8 cellular contexts compared by ENCODE assay signal in genomic region chr1:93848352-93848883, GRCh38. TPM values are rescaled to one million over a fixed set of nuclear protein-coding genes. Genes with fewer than 3 reads are reported as not detected.
A peak's percentile ranks its signal among the peaks of the same experiment; 100 is the strongest.
DNase-seq lines count a peak whose midpoint lies in the region; ATAC-seq and TF ChIP-seq lines count a peak whose summit lies in the region.

No MANE protein-coding gene starts in this region.

- TF ChIP-seq CTCF in right lobe of liver (IDR thresholded peaks at IDR 0.05) (no peak), transverse colon (IDR thresholded peaks at IDR 0.05) (no peak)

- H3K4me3 ChIP-seq in right lobe of liver (peak overlapping the region; percentile 72 to 91 (median 82)), transverse colon (peak overlapping the region in 3 of 4 donors; percentile 54 to 89 (median 82))

- peak overlapping the region; percentile 100 for H3K27ac Mint-ChIP-seq in activated T-cell treated with anti-CD3 and anti-CD28 coated beads, Interleukin-2, amount 50 U/mL, for 72 hours

- H3K9me3 Mint-ChIP-seq in activated T-cell treated with anti-CD3 and anti-CD28 coated beads, Interleukin-2, amount 50 U/mL, for 72 hours: no peaks in the 10 kb centered on the region

- H3K27me3 Mint-ChIP-seq in activated T-cell treated with anti-CD3 and anti-CD28 coated beads, Interleukin-2, amount 50 U/mL, for 72 hours (ENCODE audit: low read depth): no peaks in the 10 kb centered on the region

- H3K9me3 ChIP-seq in right lobe of liver (no peaks in the 10 kb centered on the region), transverse colon (no peaks in the 10 kb centered on the region)

- H3K36me3 ChIP-seq in right lobe of liver (no peaks in the 10 kb centered on the region), transverse colon (no peaks in the 10 kb centered on the region)

- H3K27ac ChIP-seq in angular gyrus (ENCODE audit: low read depth, low read length) (peak overlapping the region; percentile 92), right lobe of liver (peak overlapping the region; percentile 90 to 96 (median 94)), transverse colon (peak overlapping the region; percentile 94 to 100 (median 98))

- peaks cover 29% of the 10 kb centered on the region for H3K4me1 Mint-ChIP-seq in activated T-cell treated with anti-CD3 and anti-CD28 coated beads, Interleukin-2, amount 50 U/mL, for 72 hours (ENCODE audit: low read depth)

- H3K4me1 ChIP-seq in right lobe of liver (peaks cover 0 to 6% (median 0%) of the 10 kb centered on the region in 4 donors), transverse colon (peaks cover 11 to 30% (median 20%) of the 10 kb centered on the region in 4 donors)

- intact Hi-C loops in right lobe of liver (cut with DNase I): no loop called here
- intact Hi-C loops in transverse colon (cut with DNase I; ENCODE audit: low total_unique reads): loop anchor here (10.0 kb wide), 2 partner anchors 224 to 404 kb away; partner anchors contain the start of gene FNBP1L

- TF ChIP-seq POLR2A in right lobe of liver (IDR thresholded peaks at IDR 0.05) (no peak), transverse colon (IDR thresholded peaks at IDR 0.05) (no peak), GM18505 (IDR thresholded peaks at IDR 0.05; ENCODE audit: borderline replicate concordance, extremely low read depth, insufficient read depth, insufficient read length) (no peak)

- no peak for TF ChIP-seq EP300 in transverse colon (IDR thresholded peaks at IDR 0.05; ENCODE audit: low read depth)

- DNase-seq in activated T-cell treated with anti-CD3 and anti-CD28 coated beads, Interleukin-2, amount 50 U/mL, for 72 hours: no peak
- DNase-seq in activated T-cell treated with anti-CD3 and anti-CD28 coated beads, Interleukin-2, amount 50 U/mL, for 1 hour: no peak
- DNase-seq in right lobe of liver: no peak
- DNase-seq in transverse colon: no peak
- no peak for DNase-seq in NCI-H82 (lab: John Stamatoyannopoulos, UW)
- no peak for DNase-seq in DMS 273 treated with DMSO at 0.1 percent for 48 hours (lab: John Stamatoyannopoulos, UW)

- H3K27me3 ChIP-seq in right lobe of liver: no peaks in the 10 kb centered on the region
- no peaks in the 10 kb centered on the region for H3K27me3 ChIP-seq in transverse colon

- peaks cover 2 to 3% of the 10 kb centered on the region in 2 donors for H3K36me3 Mint-ChIP-seq in activated T-cell treated with anti-CD3 and anti-CD28 coated beads, Interleukin-2, amount 50 U/mL, for 72 hours (ENCODE audit: insufficient read depth in 2 of 2)

- in situ Hi-C loops in transverse colon (cut with MboI; ENCODE audit: low pct_ligation_motif_present in 1 of 4, low pct_unique_long_range_greater_than_20kb in 1 of 4, low sequenced_read_pairs in 3 of 4): loop anchor here in 2 of 4 donors (25.0 kb wide), 2 partner anchors 411 to 536 kb away; partner anchors contain the start of gene FNBP1L (in 1 of the 2)

- no peak for ATAC-seq in activated T-cell treated with anti-CD3 and anti-CD28 coated beads, Interleukin-2, amount 50 U/mL, for 72 hours (replicated peaks in 1 of 2)
- ATAC-seq in right lobe of liver: no peak
- ATAC-seq in GM18505 (IDR thresholded peaks at IDR 0.05; ENCODE audit: unreplicated experiment): no peak

- 49% methylated on average over 4 of the region's 4 CpGs for WGBS in right lobe of liver (ENCODE audit: insufficient coverage, low coverage, low lambda C conversion rate, missing lambda C conversion rate)
- 50 to 65% methylated on average over 4 of the region's 4 CpGs for WGBS in transverse colon (ENCODE audit: low coverage in 1 of 2), 2 donors

- H3K4me3 Mint-ChIP-seq in activated T-cell treated with anti-CD3 and anti-CD28 coated beads, Interleukin-2, amount 50 U/mL, for 72 hours: peak overlapping the region; percentile 99 to 100

RNA-seq across cellular contexts. Expression of gene DNTTIP2, which starts 30.6 kb away (rescaled TPM):
- 10 to 100 TPM; 75.7 to 85.0 TPM for total RNA-seq in activated T-cell treated with anti-CD3 and anti-CD28 coated beads, Interleukin-2, amount 50 U/mL, for 72 hours
- total RNA-seq in right lobe of liver (10 to 100 TPM; 15.0 to 27.0 (median 22.2) TPM), transverse colon (10 to 100 TPM in 3 of 4 donors, 1 to 10 TPM in 1; 3.0 to 37.6 (median 24.2) TPM)
